ENCODE assay signal across 8 cellular contexts in the genomic region with DNA sequence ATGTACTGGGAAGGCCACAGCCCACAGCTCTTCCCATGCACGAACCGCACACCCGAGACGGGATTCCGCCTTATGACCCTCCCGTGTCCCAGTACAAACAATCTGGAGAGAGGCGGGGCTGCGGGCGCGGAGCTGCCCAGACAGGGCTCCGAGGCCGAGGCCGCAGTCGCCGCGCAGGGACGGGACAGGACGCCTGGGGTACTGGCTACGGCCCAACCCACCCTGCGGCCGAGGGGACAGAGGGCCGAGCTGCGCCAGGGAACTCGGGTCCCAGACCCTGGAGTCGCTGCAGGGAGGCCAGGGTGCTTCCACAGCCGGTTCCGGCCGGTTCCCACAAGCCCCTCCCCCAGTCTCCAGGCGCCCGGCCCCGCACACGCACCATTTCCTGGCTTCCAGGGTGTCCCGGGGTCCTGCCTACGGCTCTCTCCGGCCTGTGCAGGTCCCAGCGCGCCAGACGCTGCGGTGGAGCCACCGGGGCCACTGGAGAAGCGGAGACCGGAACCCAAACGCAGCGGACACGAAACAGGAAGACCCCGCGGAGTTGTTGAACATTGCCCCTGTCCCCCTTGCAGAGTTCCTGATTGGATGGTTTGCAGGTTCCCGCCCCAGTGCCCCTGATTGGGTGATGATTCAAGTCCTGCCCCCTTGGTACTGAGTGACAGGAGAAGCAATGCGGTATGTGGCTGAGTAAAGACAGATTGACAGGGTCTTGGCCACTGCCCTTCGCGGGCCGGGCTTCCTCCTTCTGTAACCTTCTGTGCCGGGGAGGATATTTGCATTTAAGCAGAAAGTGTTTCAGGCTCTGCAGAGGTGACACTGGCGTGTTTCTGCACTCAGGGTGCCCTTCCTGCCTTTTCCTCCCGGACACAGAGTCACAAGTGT. TPM values are rescaled to one million over a fixed set of nuclear protein-coding genes. Genes with fewer than 3 reads are reported as not detected.
DNase-seq lines count a peak whose midpoint lies in the region; ATAC-seq, FAIRE-seq and TF ChIP-seq lines count a peak whose summit lies in the region.

A gene (minus strand): TSS at position 532 of the 882 bp plus-strand sequence. CDS start 150 bp downstream, at position 382.

- peaks cover 3% of the 10 kb centered on the region for H3K27me3 Mint-ChIP-seq in progenitor cell of endocrine pancreas

- peak; percentile 93 for TF ChIP-seq POLR2A in GM12892 (IDR thresholded peaks at IDR 0.05; ENCODE audit: low read depth, low read length)

- peak within 1 kb of the TSS; percentile 89 for H3K4me3 ChIP-seq in left ventricle myocardium inferior

- TF ChIP-seq CTCF in left ventricle myocardium inferior (IDR thresholded peaks at IDR 0.05; ENCODE audit: borderline replicate concordance) (no peak), progenitor cell of endocrine pancreas (IDR thresholded peaks at IDR 0.05; ENCODE audit: unreplicated experiment) (no peak)

- peak within 1 kb of the TSS; percentile 99 for H3K27ac ChIP-seq in left ventricle myocardium inferior (replicated peaks)

- H3K36me3 Mint-ChIP-seq in progenitor cell of endocrine pancreas (ENCODE audit: insufficient read depth), result peaks cover 24% of the 10 kb centered on the region

- peak within 1 kb of the TSS; percentile 93 for H3K4me3 Mint-ChIP-seq in progenitor cell of endocrine pancreas (ENCODE audit: low read depth)

- peak; percentile 99 for FAIRE-seq in GM12892 (lab: Jason Lieb, UNC)

- intact Hi-C loops in left ventricle myocardium inferior (cut with micrococcal nuclease), result no loop called here

- H3K9me3 Mint-ChIP-seq in progenitor cell of endocrine pancreas (ENCODE audit: low read depth), result peaks cover 9% of the 10 kb centered on the region

- H3K27me3 ChIP-seq in left ventricle myocardium inferior (ENCODE audit: low read depth), result peaks cover 5% of the 10 kb centered on the region

- peaks cover 19% of the 10 kb centered on the region for H3K36me3 ChIP-seq in left ventricle myocardium inferior

- ATAC-seq in HG02852 (IDR thresholded peaks at IDR 0.05; ENCODE audit: unreplicated experiment), result peak; percentile 93

- no peaks in the 10 kb centered on the region for H3K9me3 ChIP-seq in left ventricle myocardium inferior (replicated peaks)

- peaks cover 16% of the 10 kb centered on the region for H3K4me1 Mint-ChIP-seq in progenitor cell of endocrine pancreas (ENCODE audit: low read depth)

- H3K27ac Mint-ChIP-seq in progenitor cell of endocrine pancreas, result peak within 1 kb of the TSS; percentile 99

- DNase-seq in GM12892 (ENCODE audit: insufficient read length) (peak; percentile 84), NCI-H146 (lab: John Stamatoyannopoulos, UW) (peak; percentile 100), T-helper 1 cell (peak; percentile 77 to 97 (median 83)), amniotic epithelial cell (ENCODE audit: low read depth) (peak; percentile 99), left ventricle myocardium inferior (peak; percentile 93), progenitor cell of endocrine pancreas (ENCODE audit: low spot score, unreplicated experiment) (peak; percentile 88), ureter (ENCODE audit: low spot score) (peak; percentile 98)

- H3K4me1 ChIP-seq in left ventricle myocardium inferior, result peaks cover 78% of the 10 kb centered on the region

RNA-seq across cellular contexts. Expression of the gene that starts here (rescaled TPM):
- 5.5 TPM for polyA plus RNA-seq in GM12892 (2012; ENCODE audit: missing spikeins)
- total RNA-seq in left ventricle myocardium inferior (11.1 TPM), progenitor cell of endocrine pancreas (18.9 and 23.1 TPM in 2 replicates), ureter (31.1 TPM)

Comparison
In these comparisons a context has a peak if more than half of its experiments do, and no peak if none do; other contexts are left out.
1. Peak in every context shown above with its lines: DNase-seq, ATAC-seq, H3K4me3 ChIP-seq and H3K27ac ChIP-seq.